ENCODE assay signal across 8 cellular contexts in genomic region chr14:102319351-102320032, GRCh38.
DNase-seq lines count a peak whose midpoint lies in the region; ATAC-seq and TF ChIP-seq lines count a peak whose summit lies in the region.

Gene ZNF839, plus strand, starts transcription at chr14:102319746. Its CDS starts 20 bp downstream, at chr14:102319766.

- H3K4me3 ChIP-seq in AG09309 (ENCODE audit: control insufficient read depth, low read depth, low read length) = peak within 1 kb of the TSS; percentile 78

- ATAC-seq in GM19043 (IDR thresholded peaks at IDR 0.05; ENCODE audit: low read depth, unreplicated experiment) (peak; percentile 45), HG03378 (IDR thresholded peaks at IDR 0.05; ENCODE audit: unreplicated experiment) (peak; percentile 38)
- ATAC-seq in activated CD4-positive, CD25-positive, alpha-beta regulatory T cell treated with anti-CD3 and anti-CD28 coated beads, Interleukin-2, amount 50 U/mL, for 24 hours = peak; percentile 72 to 73

- TF ChIP-seq CTCF in AG09309 (IDR thresholded peaks at IDR 0.05; ENCODE audit: control insufficient read depth, insufficient read depth, low read depth, low read length, missing control alignments) = no peak

- DNase-seq in AG09309 (ENCODE audit: low read depth) (no peak), NCI-H510A (lab: John Stamatoyannopoulos, UW) (peak; percentile 90), caudate nucleus (lab: John Stamatoyannopoulos, UW) (peak in 60 of 61 donors; percentile 34 to 95 (median 82)), islet precursor cell (peak; percentile 94)
- peak; percentile 97 for DNase-seq in stimulated activated CD4-positive, alpha-beta T cell treated with anti-CD3 and anti-CD28 coated beads, Interleukin-12 subunit alpha, Interleukin-12 subunit beta, amount 100 ng/mL, for 4 hours

- peak within 1 kb of the TSS; percentile 96 for H3K27ac ChIP-seq in caudate nucleus (ENCODE audit: low read depth, low read length)
